In the genomic region with DNA sequence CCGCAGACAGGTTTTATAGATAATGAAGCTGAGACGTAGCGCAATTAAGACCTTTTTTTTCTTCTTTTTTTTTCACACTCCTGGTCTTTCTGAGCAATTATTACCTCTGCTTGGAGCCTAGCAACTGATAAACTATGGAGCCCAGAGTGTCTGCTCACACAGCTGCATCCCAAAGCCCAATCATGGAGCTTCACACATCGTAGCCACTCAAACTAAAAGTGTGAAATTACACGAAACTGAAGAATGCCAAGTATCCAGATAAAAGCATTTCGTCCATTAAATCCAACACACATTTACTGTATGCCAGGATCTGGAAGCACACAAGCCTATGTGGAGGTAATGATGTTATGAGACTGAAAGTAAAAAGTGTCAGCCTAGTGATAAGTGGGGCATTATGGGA, we compare ENCODE assay signal across 28 cellular contexts.
DNase-seq lines count a peak whose midpoint lies in the region; ATAC-seq, FAIRE-seq and TF ChIP-seq lines count a peak whose summit lies in the region.
"Had no signal": no experiment of that assay in that cellular context is flagged by ENCODE, and none has a peak within 500 bp of the region (broad histone marks: within the 10 kb centered on the region; RNA-seq: fewer than 3 reads in every experiment).

No MANE protein-coding gene starts in this region.

- peak overlapping the region; percentile 86 for H3K27ac Mint-ChIP-seq in endodermal cell
- H3K27ac Mint-ChIP-seq: activated naive CD4-positive, alpha-beta T cell treated with anti-CD3 and anti-CD28 coated beads, Interleukin-2, amount 50 U/mL, for 24 hours; activated T-helper 17 cell treated with anti-CD3 and anti-CD28 coated beads, Interleukin-2, amount 50 U/mL, for 72 hours; WTC11 had no signal

- no peaks in the 10 kb centered on the region for H4K20me1 ChIP-seq in osteoblast (ENCODE audit: insufficient read depth, low read length)

- ATAC-seq in GM21737 (IDR thresholded peaks at IDR 0.05; ENCODE audit: unreplicated experiment): no peak
- ATAC-seq: activated T-helper 17 cell treated with anti-CD3 and anti-CD28 coated beads, Interleukin-2, amount 50 U/mL, for 72 hours; WTC11 had no signal

- WGBS in endodermal cell (ENCODE audit: insufficient coverage in 1 of 2, insufficient read length in 1 of 2), 2 experiments: 73 to 85% methylated on average over 4 to 6 of the region's 6 CpGs
- WGBS in testis, 2 donors: 87 to 92% methylated on average over 6 of the region's 6 CpGs

- no peak for FAIRE-seq in H54 (lab: Jason Lieb, UNC)
- FAIRE-seq: D721Med, GM12891, small intestine had no signal

- H3K79me2 ChIP-seq in ACC112 (ENCODE audit: control insufficient read depth, insufficient read depth, low read length, unreplicated experiment): peaks cover 25% of the 10 kb centered on the region
- peaks cover 21% of the 10 kb centered on the region for H3K79me2 ChIP-seq in osteoblast (ENCODE audit: insufficient read depth, low read length)

- H3K27me3 ChIP-seq in ACC112 (ENCODE audit: insufficient read depth, low read length) (no peaks in the 10 kb centered on the region), endodermal cell (ENCODE audit: control insufficient read depth, insufficient read depth, low read length, poor library complexity, severe bottlenecking) (no peaks in the 10 kb centered on the region), osteoblast (ENCODE audit: insufficient read depth, low read length) (no peaks in the 10 kb centered on the region), testis (no peaks in the 10 kb centered on the region)
- H3K27me3 ChIP-seq: suprapubic skin, vagina had no signal

- no peak overlapping the region for H3K4me2 ChIP-seq in osteoblast (ENCODE audit: insufficient read depth, low read length)

- DNase-seq in NCI-H146 (lab: John Stamatoyannopoulos, UW) (peak; percentile 11), endodermal cell (peak; percentile 70), osteoblast (ENCODE audit: insufficient read length, low spot score, missing footprints) (no peak), H54 (ENCODE audit: insufficient read length, low spot score) (no peak), NCI-H69 (lab: John Stamatoyannopoulos, UW) (no peak), testis (no peak)
- DNase-seq: activated CD4-positive, alpha-beta T cell treated with anti-CD3 and anti-CD28 coated beads, Interleukin-2, amount 50 U/mL, for 1 hour; activated CD8-positive, alpha-beta memory T cell treated with anti-CD3 and anti-CD28 coated beads, Interleukin-2, amount 50 U/mL, for 4 hours; erythroblast; foreskin melanocyte; hypothalamus; NCI-H1092; NCI-H2029; NCI-H2227 treated with DMSO at 0.1 percent for 48 hours; NCI-H748 treated with DMSO at 0.1 percent for 48 hours; Right ventricle myocardium superior; small intestine had no signal

- H3K9ac ChIP-seq in endodermal cell (ENCODE audit: extremely low read depth, low read length, poor library complexity, severe bottlenecking): no peak overlapping the region

- H3K9me3 Mint-ChIP-seq in endodermal cell: no peaks in the 10 kb centered on the region
- H3K9me3 Mint-ChIP-seq: activated naive CD4-positive, alpha-beta T cell treated with anti-CD3 and anti-CD28 coated beads, Interleukin-2, amount 50 U/mL, for 24 hours; activated T-helper 17 cell treated with anti-CD3 and anti-CD28 coated beads, Interleukin-2, amount 50 U/mL, for 72 hours; WTC11 had no signal

- H3K9me3 ChIP-seq in endodermal cell (ENCODE audit: control insufficient read depth, low read length) (no peaks in the 10 kb centered on the region), osteoblast (ENCODE audit: low read depth, low read length) (no peaks in the 10 kb centered on the region), testis (no peaks in the 10 kb centered on the region)
- H3K9me3 ChIP-seq: prostate gland, suprapubic skin, vagina had no signal

- H2AFZ ChIP-seq in ACC112 (ENCODE audit: low read length, unreplicated experiment): no peak overlapping the region
- H2AFZ ChIP-seq in osteoblast (ENCODE audit: low read length): no peak overlapping the region

- no peak overlapping the region for H3K4me3 Mint-ChIP-seq in endodermal cell
- H3K4me3 Mint-ChIP-seq: activated naive CD4-positive, alpha-beta T cell treated with anti-CD3 and anti-CD28 coated beads, Interleukin-2, amount 50 U/mL, for 24 hours; activated T-helper 17 cell treated with anti-CD3 and anti-CD28 coated beads, Interleukin-2, amount 50 U/mL, for 72 hours; WTC11 had no signal

- no peaks in the 10 kb centered on the region for H3K27me3 Mint-ChIP-seq in endodermal cell (ENCODE audit: insufficient read depth)
- H3K27me3 Mint-ChIP-seq: activated naive CD4-positive, alpha-beta T cell treated with anti-CD3 and anti-CD28 coated beads, Interleukin-2, amount 50 U/mL, for 24 hours had no signal

- intact Hi-C loops in testis (cut with DNase I; ENCODE audit: low total_unique reads): no loop called here

- H3K4me3 ChIP-seq in ACC112 (ENCODE audit: low read depth, low read length) (no peak overlapping the region), endodermal cell (ENCODE audit: low read length) (no peak overlapping the region), osteoblast (ENCODE audit: insufficient read depth, low read length) (no peak overlapping the region), testis (no peak overlapping the region)
- H3K4me3 ChIP-seq: prostate gland, suprapubic skin, vagina had no signal

- peaks cover 76% of the 10 kb centered on the region for H3K4me1 Mint-ChIP-seq in endodermal cell
- H3K4me1 Mint-ChIP-seq: activated naive CD4-positive, alpha-beta T cell treated with anti-CD3 and anti-CD28 coated beads, Interleukin-2, amount 50 U/mL, for 24 hours; activated T-helper 17 cell treated with anti-CD3 and anti-CD28 coated beads, Interleukin-2, amount 50 U/mL, for 72 hours had no signal

- H3K27ac ChIP-seq in ACC112 (ENCODE audit: low read depth, low read length) (peak overlapping the region; percentile 72; the same call in 1 of the 2 replicates), endodermal cell (ENCODE audit: low read depth, low read length) (no peak overlapping the region), osteoblast (ENCODE audit: low read depth, low read length) (peak overlapping the region; percentile 88), testis (no peak overlapping the region)
- H3K27ac ChIP-seq: C4-2B, prostate gland, suprapubic skin, vagina had no signal

- TF ChIP-seq POLR2A in H54 (IDR thresholded peaks at IDR 0.05; ENCODE audit: low read depth, low read length) (no peak), testis (IDR thresholded peaks at IDR 0.05) (no peak)

- TF ChIP-seq CTCF in endodermal cell (conservative IDR thresholded peaks at IDR 0.05): no peak
- no peak for TF ChIP-seq CTCF in osteoblast (IDR thresholded peaks at IDR 0.05; ENCODE audit: extremely low read depth, low read depth, low read length)
- TF ChIP-seq CTCF in testis (IDR thresholded peaks at IDR 0.05): no peak

- H3K36me3 Mint-ChIP-seq in endodermal cell (ENCODE audit: low read depth): no peaks in the 10 kb centered on the region
- H3K36me3 Mint-ChIP-seq: activated naive CD4-positive, alpha-beta T cell treated with anti-CD3 and anti-CD28 coated beads, Interleukin-2, amount 50 U/mL, for 24 hours; WTC11 had no signal

- H3K4me1 ChIP-seq in ACC112 (ENCODE audit: control insufficient read depth, insufficient read depth, low read length, unreplicated experiment): peaks cover 81% of the 10 kb centered on the region
- peaks cover 34% of the 10 kb centered on the region for H3K4me1 ChIP-seq in endodermal cell (ENCODE audit: control insufficient read depth, insufficient read depth, low read length)
- peaks cover 87% of the 10 kb centered on the region for H3K4me1 ChIP-seq in osteoblast (ENCODE audit: insufficient read depth, low read length)
- peaks cover 16% of the 10 kb centered on the region for H3K4me1 ChIP-seq in testis
- H3K4me1 ChIP-seq: prostate gland had no signal

- H3K36me3 ChIP-seq in ACC112 (ENCODE audit: insufficient read depth, low read length) (peaks cover 23% of the 10 kb centered on the region), endodermal cell (ENCODE audit: control insufficient read depth, insufficient read depth, low read length) (peaks cover 28% of the 10 kb centered on the region), osteoblast (ENCODE audit: insufficient read depth, low read length) (peaks cover 20% of the 10 kb centered on the region), testis (ENCODE audit: low read depth, missing control alignments) (no peaks in the 10 kb centered on the region)
- H3K36me3 ChIP-seq: prostate gland, suprapubic skin, vagina had no signal

Comparison
In these comparisons a context has a peak if more than half of its experiments do, and no peak if none do; other contexts are left out.
1. H3K27ac ChIP-seq: peak in ACC112 (single experiment) and osteoblast (single experiment); none in endodermal cell (single experiment) and testis (0 of 2).
2. DNase-seq: peak in NCI-H146 (single experiment) and endodermal cell (single experiment); none in osteoblast (single experiment), H54 (single experiment), NCI-H69 (single experiment) and testis (single experiment).